ENCODE assay signal across 29 cellular contexts in the genomic region with DNA sequence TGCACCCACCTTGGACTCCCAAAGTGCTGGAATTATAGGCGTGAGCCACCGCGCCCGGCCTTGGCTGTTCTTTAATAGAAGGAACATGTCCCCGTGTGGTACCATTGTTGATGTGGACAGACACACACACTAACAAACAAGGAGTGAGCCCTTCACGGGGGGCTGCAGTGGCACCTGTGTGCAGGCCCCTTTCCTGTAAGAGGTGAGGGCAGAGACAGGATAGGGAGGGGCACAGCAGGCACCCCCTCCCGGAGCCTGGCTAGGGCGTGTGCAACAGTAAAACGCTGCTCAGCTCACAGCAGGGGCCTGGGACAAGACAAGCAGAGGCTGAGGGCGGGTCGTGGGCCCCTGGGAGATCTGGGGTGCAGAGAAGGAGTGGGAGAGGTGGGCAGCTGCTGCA. TPM values are rescaled to one million over a fixed set of nuclear protein-coding genes. Genes with fewer than 3 reads are reported as not detected.
"Had no signal": no experiment of that assay in that cellular context is flagged by ENCODE, and none has a peak within 500 bp of the region (broad histone marks: within the 10 kb centered on the region; RNA-seq: fewer than 3 reads in every experiment).

No MANE protein-coding gene starts in this region.

- H3K4me1 Mint-ChIP-seq: central memory CD8-positive, alpha-beta T cell had no signal

- H3K9me3 Mint-ChIP-seq: activated CD4-positive, alpha-beta memory T cell treated with anti-CD3 and anti-CD28 coated beads, Interleukin-2, amount 10 ng/mL, durations not matched to agents 7 days and 5 days; activated CD4-positive, alpha-beta T cell treated with anti-CD3 and anti-CD28 coated beads, Interleukin-2, amount 10 ng/mL, durations not matched to agents 7 days and 5 days; activated naive CD4-positive, alpha-beta T cell treated with anti-CD3 and anti-CD28 coated beads, Interleukin-2, amount 10 ng/mL, durations not matched to agents 7 days and 5 days; activated naive CD4-positive, alpha-beta T cell treated with anti-CD3 and anti-CD28 coated beads, Interleukin-2, amount 50 U/mL, for 72 hours; activated naive CD8-positive, alpha-beta T cell treated with anti-CD3 and anti-CD28 coated beads, Interleukin-2, amount 10 ng/mL, durations not matched to agents 7 days and 5 days; activated T-cell treated with anti-CD3 and anti-CD28 coated beads, Interleukin-2, amount 50 U/mL, for 24 hours; activated T-cell treated with anti-CD3 and anti-CD28 coated beads, Interleukin-2, amount 50 U/mL, for 72 hours; central memory CD8-positive, alpha-beta T cell; effector memory CD8-positive, alpha-beta T cell; WTC11 had no signal

- H3K36me3 ChIP-seq: ascending aorta, brain microvascular endothelial cell, esophagus muscularis mucosa, gastrocnemius medialis had no signal

- DNase-seq: activated CD4-positive, alpha-beta memory T cell treated with anti-CD3 and anti-CD28 coated beads, Interleukin-2, amount 10 ng/mL, durations not matched to agents 7 days and 5 days; activated CD4-positive, alpha-beta T cell treated with anti-CD3 and anti-CD28 coated beads for 1 hour; activated CD4-positive, alpha-beta T cell treated with anti-CD3 and anti-CD28 coated beads for 4 hours; activated CD4-positive, alpha-beta T cell treated with anti-CD3 and anti-CD28 coated beads, Interleukin-2, amount 10 ng/mL, durations not matched to agents 7 days and 5 days; activated CD4-positive, alpha-beta T cell treated with anti-CD3 and anti-CD28 coated beads, Interleukin-2, amount 50 U/mL, for 4 hours; activated CD8-positive, alpha-beta memory T cell treated with anti-CD3 and anti-CD28 coated beads, Interleukin-2, amount 50 U/mL, for 48 hours; activated gamma-delta T cell; activated naive CD4-positive, alpha-beta T cell; activated naive CD4-positive, alpha-beta T cell treated with anti-CD3 and anti-CD28 coated beads, Interleukin-2, amount 10 ng/mL, durations not matched to agents 7 days and 5 days; activated naive CD8-positive, alpha-beta T cell treated with anti-CD3 and anti-CD28 coated beads, Interleukin-2, amount 10 ng/mL, durations not matched to agents 7 days and 5 days; activated T-cell treated with anti-CD3 and anti-CD28 coated beads for 4 hours; activated T-cell treated with anti-CD3 and anti-CD28 coated beads, Interleukin-2, amount 50 U/mL, for 24 hours; activated T-cell treated with anti-CD3 and anti-CD28 coated beads, Interleukin-2, amount 50 U/mL, for 72 hours; brain microvascular endothelial cell; cortex of kidney; effector CD4-positive, alpha-beta T cell; effector memory CD8-positive, alpha-beta T cell; erythroblast; foreskin keratinocyte; gastrocnemius medialis; T-helper 2 cell had no signal

- H3K27ac ChIP-seq: ascending aorta, brain microvascular endothelial cell, foreskin keratinocyte, VCaP had no signal

- H3K9me3 ChIP-seq: ascending aorta, esophagus muscularis mucosa, gastrocnemius medialis had no signal

- H3K4me3 Mint-ChIP-seq: activated CD4-positive, alpha-beta memory T cell treated with anti-CD3 and anti-CD28 coated beads, Interleukin-2, amount 10 ng/mL, durations not matched to agents 7 days and 5 days; activated CD4-positive, alpha-beta T cell treated with anti-CD3 and anti-CD28 coated beads, Interleukin-2, amount 10 ng/mL, durations not matched to agents 7 days and 5 days; activated naive CD4-positive, alpha-beta T cell treated with anti-CD3 and anti-CD28 coated beads, Interleukin-2, amount 10 ng/mL, durations not matched to agents 7 days and 5 days; activated naive CD8-positive, alpha-beta T cell treated with anti-CD3 and anti-CD28 coated beads, Interleukin-2, amount 10 ng/mL, durations not matched to agents 7 days and 5 days; activated T-cell treated with anti-CD3 and anti-CD28 coated beads, Interleukin-2, amount 50 U/mL, for 24 hours; activated T-cell treated with anti-CD3 and anti-CD28 coated beads, Interleukin-2, amount 50 U/mL, for 72 hours; central memory CD8-positive, alpha-beta T cell; effector memory CD8-positive, alpha-beta T cell; WTC11 had no signal

- H3K4me1 ChIP-seq: foreskin keratinocyte had no signal

- ATAC-seq: activated naive CD4-positive, alpha-beta T cell treated with anti-CD3 and anti-CD28 coated beads, Interleukin-2, amount 50 U/mL, for 72 hours; activated T-cell treated with anti-CD3 and anti-CD28 coated beads, Interleukin-2, amount 50 U/mL, for 72 hours; effector memory CD8-positive, alpha-beta T cell; foreskin keratinocyte; gastrocnemius medialis had no signal

- H3K27ac Mint-ChIP-seq: activated CD4-positive, alpha-beta memory T cell treated with anti-CD3 and anti-CD28 coated beads, Interleukin-2, amount 10 ng/mL, durations not matched to agents 7 days and 5 days; activated CD4-positive, alpha-beta T cell treated with anti-CD3 and anti-CD28 coated beads, Interleukin-2, amount 10 ng/mL, durations not matched to agents 7 days and 5 days; activated naive CD4-positive, alpha-beta T cell treated with anti-CD3 and anti-CD28 coated beads, Interleukin-2, amount 10 ng/mL, durations not matched to agents 7 days and 5 days; activated naive CD4-positive, alpha-beta T cell treated with anti-CD3 and anti-CD28 coated beads, Interleukin-2, amount 50 U/mL, for 72 hours; activated naive CD8-positive, alpha-beta T cell treated with anti-CD3 and anti-CD28 coated beads, Interleukin-2, amount 10 ng/mL, durations not matched to agents 7 days and 5 days; activated T-cell treated with anti-CD3 and anti-CD28 coated beads, Interleukin-2, amount 50 U/mL, for 24 hours; activated T-cell treated with anti-CD3 and anti-CD28 coated beads, Interleukin-2, amount 50 U/mL, for 72 hours; WTC11 had no signal

- H3K4me3 ChIP-seq: ascending aorta, esophagus muscularis mucosa, gastrocnemius medialis had no signal

- H3K36me3 Mint-ChIP-seq: activated naive CD4-positive, alpha-beta T cell treated with anti-CD3 and anti-CD28 coated beads, Interleukin-2, amount 10 ng/mL, durations not matched to agents 7 days and 5 days; activated naive CD4-positive, alpha-beta T cell treated with anti-CD3 and anti-CD28 coated beads, Interleukin-2, amount 50 U/mL, for 72 hours; activated naive CD8-positive, alpha-beta T cell treated with anti-CD3 and anti-CD28 coated beads, Interleukin-2, amount 10 ng/mL, durations not matched to agents 7 days and 5 days; WTC11 had no signal

- H3K27me3 ChIP-seq: ascending aorta, brain microvascular endothelial cell, esophagus muscularis mucosa, gastrocnemius medialis had no signal

RNA-seq across cellular contexts. Expression of gene GRIK4, which starts 37.8 kb away (rescaled TPM):
- total RNA-seq: activated CD4-positive, alpha-beta memory T cell treated with anti-CD3 and anti-CD28 coated beads, Interleukin-2, amount 10 ng/mL, durations not matched to agents 7 days and 5 days; activated CD4-positive, alpha-beta T cell treated with anti-CD3 and anti-CD28 coated beads, Interleukin-2, amount 10 ng/mL, durations not matched to agents 7 days and 5 days; activated naive CD4-positive, alpha-beta T cell treated with anti-CD3 and anti-CD28 coated beads, Interleukin-2, amount 50 U/mL, for 72 hours; activated naive CD8-positive, alpha-beta T cell treated with anti-CD3 and anti-CD28 coated beads, Interleukin-2, amount 10 ng/mL, durations not matched to agents 7 days and 5 days; ascending aorta; bronchial epithelial cell; foreskin keratinocyte; T-helper 1 cell treated with Interleukin-12 subunit alpha and Interleukin-12 subunit beta and Interleukin-4 antibody, amounts not matched to agents 30 ng/mL and 1 ng/mL, for 36 hours had no signal
- polyA plus RNA-seq: foreskin keratinocyte had no signal
